Comparison of ENCODE assay signal across 1 cellular context in genomic region chr2:27370026-27370815, GRCh38.
A peak's percentile ranks its signal among the peaks of the same experiment; 100 is the strongest.
TF ChIP-seq lines count a peak whose summit lies in the region.

Gene EIF2B4, minus strand, starts transcription at chr2:27370338. Its CDS starts 24 bp downstream, at chr2:27370314.
A gene with protein sequence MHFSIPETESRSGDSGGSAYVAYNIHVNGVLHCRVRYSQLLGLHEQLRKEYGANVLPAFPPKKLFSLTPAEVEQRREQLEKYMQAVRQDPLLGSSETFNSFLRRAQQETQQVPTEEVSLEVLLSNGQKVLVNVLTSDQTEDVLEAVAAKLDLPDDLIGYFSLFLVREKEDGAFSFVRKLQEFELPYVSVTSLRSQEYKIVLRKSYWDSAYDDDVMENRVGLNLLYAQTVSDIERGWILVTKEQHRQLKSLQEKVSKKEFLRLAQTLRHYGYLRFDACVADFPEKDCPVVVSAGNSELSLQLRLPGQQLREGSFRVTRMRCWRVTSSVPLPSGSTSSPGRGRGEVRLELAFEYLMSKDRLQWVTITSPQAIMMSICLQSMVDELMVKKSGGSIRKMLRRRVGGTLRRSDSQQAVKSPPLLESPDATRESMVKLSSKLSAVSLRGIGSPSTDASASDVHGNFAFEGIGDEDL (plus strand): TSS chr2:27370616. CDS start chr2:27370744, 128 bp downstream.

TF ChIP-seq in GM23338, 12 proteins besides CTCF, POLR2A, EP300 and RAD21:
- TF ChIP-seq ETS1 (IDR thresholded peaks at IDR 0.05) (peak; percentile 100), CREB1 (CRISPR knock-in tag; IDR thresholded peaks at IDR 0.05; ENCODE audit: low read depth) (peak; percentile 86), POLR2AphosphoS5 (IDR thresholded peaks at IDR 0.05; ENCODE audit: low read depth) (peak; percentile 96), REST (IDR thresholded peaks at IDR 0.05; ENCODE audit: unreplicated experiment) (peak; percentile 2), NANOG (IDR thresholded peaks at IDR 0.05; ENCODE audit: borderline replicate concordance) (no peak), EZH2 (IDR thresholded peaks at IDR 0.05; ENCODE audit: low read depth, unreplicated experiment) (no peak)
- TF ChIP-seq, protein P1, sequence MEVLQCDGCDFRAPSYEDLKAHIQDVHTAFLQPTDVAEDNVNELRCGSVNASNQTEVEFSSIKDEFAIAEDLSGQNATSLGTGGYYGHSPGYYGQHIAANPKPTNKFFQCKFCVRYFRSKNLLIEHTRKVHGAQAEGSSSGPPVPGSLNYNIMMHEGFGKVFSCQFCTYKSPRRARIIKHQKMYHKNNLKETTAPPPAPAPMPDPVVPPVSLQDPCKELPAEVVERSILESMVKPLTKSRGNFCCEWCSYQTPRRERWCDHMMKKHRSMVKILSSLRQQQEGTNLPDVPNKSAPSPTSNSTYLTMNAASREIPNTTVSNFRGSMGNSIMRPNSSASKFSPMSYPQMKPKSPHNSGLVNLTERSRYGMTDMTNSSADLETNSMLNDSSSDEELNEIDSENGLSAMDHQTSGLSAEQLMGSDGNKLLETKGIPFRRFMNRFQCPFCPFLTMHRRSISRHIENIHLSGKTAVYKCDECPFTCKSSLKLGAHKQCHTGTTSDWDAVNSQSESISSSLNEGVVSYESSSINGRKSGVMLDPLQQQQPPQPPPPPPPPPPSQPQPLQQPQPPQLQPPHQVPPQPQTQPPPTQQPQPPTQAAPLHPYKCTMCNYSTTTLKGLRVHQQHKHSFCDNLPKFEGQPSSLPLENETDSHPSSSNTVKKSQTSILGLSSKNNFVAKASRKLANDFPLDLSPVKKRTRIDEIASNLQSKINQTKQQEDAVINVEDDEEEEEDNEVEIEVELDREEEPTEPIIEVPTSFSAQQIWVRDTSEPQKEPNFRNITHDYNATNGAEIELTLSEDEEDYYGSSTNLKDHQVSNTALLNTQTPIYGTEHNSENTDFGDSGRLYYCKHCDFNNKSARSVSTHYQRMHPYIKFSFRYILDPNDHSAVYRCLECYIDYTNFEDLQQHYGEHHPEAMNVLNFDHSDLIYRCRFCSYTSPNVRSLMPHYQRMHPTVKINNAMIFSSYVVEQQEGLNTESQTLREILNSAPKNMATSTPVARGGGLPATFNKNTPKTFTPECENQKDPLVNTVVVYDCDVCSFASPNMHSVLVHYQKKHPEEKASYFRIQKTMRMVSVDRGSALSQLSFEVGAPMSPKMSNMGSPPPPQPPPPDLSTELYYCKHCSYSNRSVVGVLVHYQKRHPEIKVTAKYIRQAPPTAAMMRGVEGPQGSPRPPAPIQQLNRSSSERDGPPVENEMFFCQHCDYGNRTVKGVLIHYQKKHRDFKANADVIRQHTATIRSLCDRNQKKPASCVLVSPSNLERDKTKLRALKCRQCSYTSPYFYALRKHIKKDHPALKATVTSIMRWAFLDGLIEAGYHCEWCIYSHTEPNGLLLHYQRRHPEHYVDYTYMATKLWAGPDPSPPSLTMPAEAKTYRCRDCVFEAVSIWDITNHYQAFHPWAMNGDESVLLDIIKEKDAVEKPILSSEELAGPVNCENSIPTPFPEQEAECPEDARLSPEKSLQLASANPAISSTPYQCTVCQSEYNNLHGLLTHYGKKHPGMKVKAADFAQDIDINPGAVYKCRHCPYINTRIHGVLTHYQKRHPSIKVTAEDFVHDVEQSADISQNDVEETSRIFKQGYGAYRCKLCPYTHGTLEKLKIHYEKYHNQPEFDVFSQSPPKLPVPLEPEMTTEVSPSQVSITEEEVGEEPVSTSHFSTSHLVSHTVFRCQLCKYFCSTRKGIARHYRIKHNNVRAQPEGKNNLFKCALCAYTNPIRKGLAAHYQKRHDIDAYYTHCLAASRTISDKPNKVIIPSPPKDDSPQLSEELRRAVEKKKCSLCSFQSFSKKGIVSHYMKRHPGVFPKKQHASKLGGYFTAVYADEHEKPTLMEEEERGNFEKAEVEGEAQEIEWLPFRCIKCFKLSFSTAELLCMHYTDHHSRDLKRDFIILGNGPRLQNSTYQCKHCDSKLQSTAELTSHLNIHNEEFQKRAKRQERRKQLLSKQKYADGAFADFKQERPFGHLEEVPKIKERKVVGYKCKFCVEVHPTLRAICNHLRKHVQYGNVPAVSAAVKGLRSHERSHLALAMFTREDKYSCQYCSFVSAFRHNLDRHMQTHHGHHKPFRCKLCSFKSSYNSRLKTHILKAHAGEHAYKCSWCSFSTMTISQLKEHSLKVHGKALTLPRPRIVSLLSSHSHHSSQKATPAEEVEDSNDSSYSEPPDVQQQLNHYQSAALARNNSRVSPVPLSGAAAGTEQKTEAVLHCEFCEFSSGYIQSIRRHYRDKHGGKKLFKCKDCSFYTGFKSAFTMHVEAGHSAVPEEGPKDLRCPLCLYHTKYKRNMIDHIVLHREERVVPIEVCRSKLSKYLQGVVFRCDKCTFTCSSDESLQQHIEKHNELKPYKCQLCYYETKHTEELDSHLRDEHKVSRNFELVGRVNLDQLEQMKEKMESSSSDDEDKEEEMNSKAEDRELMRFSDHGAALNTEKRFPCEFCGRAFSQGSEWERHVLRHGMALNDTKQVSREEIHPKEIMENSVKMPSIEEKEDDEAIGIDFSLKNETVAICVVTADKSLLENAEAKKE (CRISPR knock-in tag; IDR thresholded peaks at IDR 0.05), result no peak
TF ChIP-seq in GM23338: peak in this region for 4.
